In the genomic region with DNA sequence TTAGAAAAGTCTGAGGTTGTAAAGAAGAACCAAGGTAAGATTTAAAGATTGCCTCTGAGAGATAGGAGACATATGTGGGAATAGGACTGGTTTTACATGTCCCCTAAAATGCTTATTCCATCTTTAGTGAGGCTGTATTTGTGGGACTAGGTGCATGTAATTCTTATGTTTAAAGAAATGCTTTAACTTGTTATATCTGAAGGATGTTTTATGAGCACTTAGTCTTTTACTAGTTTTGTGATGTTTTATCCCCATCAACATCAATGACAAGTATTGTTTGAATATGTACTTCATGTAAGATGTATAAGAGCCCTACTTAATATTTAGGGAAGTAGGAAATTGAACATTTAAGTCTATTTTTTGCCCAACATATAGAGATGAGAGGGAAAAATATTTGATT, we compare ENCODE assay signal across 19 cellular contexts. TPM values are rescaled to one million over a fixed set of nuclear protein-coding genes. Genes with fewer than 3 reads are reported as not detected.
A peak's percentile ranks its signal among the peaks of the same experiment; 100 is the strongest.
DNase-seq lines count a peak whose midpoint lies in the region; TF ChIP-seq lines count a peak whose summit lies in the region.
"Had no signal": no experiment of that assay in that cellular context is flagged by ENCODE, and none has a peak within 500 bp of the region (broad histone marks: within the 10 kb centered on the region; RNA-seq: fewer than 3 reads in every experiment).

No MANE protein-coding gene starts in this region.

- H2AFZ ChIP-seq in OCI-LY3 (ENCODE audit: low read depth, low read length) (no peak overlapping the region), osteoblast (ENCODE audit: low read length) (no peak overlapping the region)

- H3K4me1 ChIP-seq in OCI-LY3 (ENCODE audit: low read length): peaks cover 40% of the 10 kb centered on the region
- H3K4me1 ChIP-seq in adrenal gland (replicated peaks in 1 of 2): peaks cover 42 to 75% of the 10 kb centered on the region in 2 donors
- peaks cover 22% of the 10 kb centered on the region for H3K4me1 ChIP-seq in osteoblast (ENCODE audit: insufficient read depth, low read length)

- H3K27me3 ChIP-seq in OCI-LY3 (ENCODE audit: low read depth, low read length) (peaks cover 6% of the 10 kb centered on the region), adrenal gland (no peaks in the 10 kb centered on the region), osteoblast (ENCODE audit: insufficient read depth, low read length) (no peaks in the 10 kb centered on the region)
- H3K27me3 ChIP-seq: testis had no signal

- no peak overlapping the region for H3K9ac ChIP-seq in OCI-LY3 (ENCODE audit: low read length)

- no peaks in the 10 kb centered on the region for H3K79me2 ChIP-seq in OCI-LY3 (ENCODE audit: low read length)
- H3K79me2 ChIP-seq in osteoblast (ENCODE audit: insufficient read depth, low read length): peaks cover 80% of the 10 kb centered on the region

- no peaks in the 10 kb centered on the region for H3K36me3 Mint-ChIP-seq in activated naive CD4-positive, alpha-beta T cell treated with anti-CD3 and anti-CD28 coated beads, Interleukin-2, amount 50 U/mL, for 24 hours

- no peak for TF ChIP-seq POLR2A in adrenal gland (IDR thresholded peaks at IDR 0.05)

- no peaks in the 10 kb centered on the region for H3K9me3 ChIP-seq in OCI-LY3 (ENCODE audit: insufficient read depth, low read length)
- no peaks in the 10 kb centered on the region for H3K9me3 ChIP-seq in adrenal gland (replicated peaks in 1 of 3)
- no peaks in the 10 kb centered on the region for H3K9me3 ChIP-seq in osteoblast (ENCODE audit: low read depth, low read length)
- H3K9me3 ChIP-seq: lower lobe of right lung, testis had no signal

- H3K9me3 Mint-ChIP-seq in activated naive CD4-positive, alpha-beta T cell treated with anti-CD3 and anti-CD28 coated beads, Interleukin-2, amount 50 U/mL, for 24 hours: no peaks in the 10 kb centered on the region
- H3K9me3 Mint-ChIP-seq: brain, nephron had no signal

- no peaks in the 10 kb centered on the region for H3K27me3 Mint-ChIP-seq in activated naive CD4-positive, alpha-beta T cell treated with anti-CD3 and anti-CD28 coated beads, Interleukin-2, amount 50 U/mL, for 24 hours
- H3K27me3 Mint-ChIP-seq: brain had no signal

- H3K4me3 ChIP-seq in OCI-LY3 (ENCODE audit: low read length) (no peak overlapping the region), adrenal gland (peak overlapping the region in 1 of 4 donors; percentile 44), osteoblast (ENCODE audit: insufficient read depth, low read length) (no peak overlapping the region)
- H3K4me3 ChIP-seq: lower lobe of right lung, testis had no signal

- intact Hi-C loops in adrenal gland (cut with DNase I): no loop called here

- H3K4me2 ChIP-seq in OCI-LY3 (ENCODE audit: low read length) (0 out of 2 replicates have a peak overlapping the region, but pooled peaks have one; percentile 20), osteoblast (ENCODE audit: insufficient read depth, low read length) (no peak overlapping the region)

- H4K20me1 ChIP-seq in OCI-LY3 (ENCODE audit: insufficient read depth, low read length) (no peaks in the 10 kb centered on the region), osteoblast (ENCODE audit: insufficient read depth, low read length) (peaks cover 3% of the 10 kb centered on the region)

- TF ChIP-seq CTCF in OCI-LY3 (IDR thresholded peaks at IDR 0.05; ENCODE audit: low read depth, low read length) (no peak), adrenal gland (IDR thresholded peaks at IDR 0.05) (no peak), osteoblast (IDR thresholded peaks at IDR 0.05; ENCODE audit: extremely low read depth, low read depth, low read length) (no peak)

- H3K36me3 ChIP-seq in OCI-LY3 (replicated peaks; ENCODE audit: low read depth, low read length) (no peaks in the 10 kb centered on the region), adrenal gland (replicated peaks in 1 of 2) (no peaks in the 10 kb centered on the region), osteoblast (ENCODE audit: insufficient read depth, low read length) (no peaks in the 10 kb centered on the region)
- H3K36me3 ChIP-seq: lower lobe of right lung had no signal

- H3K27ac ChIP-seq in OCI-LY3 (ENCODE audit: low read length) (no peak overlapping the region), adrenal gland (peak overlapping the region; percentile 49 to 95 (median 80)), osteoblast (ENCODE audit: low read depth, low read length) (peak overlapping the region; percentile 54)
- H3K27ac ChIP-seq: lower lobe of right lung, testis had no signal

- no peak overlapping the region for H3K27ac Mint-ChIP-seq in activated naive CD4-positive, alpha-beta T cell treated with anti-CD3 and anti-CD28 coated beads, Interleukin-2, amount 50 U/mL, for 24 hours
- H3K27ac Mint-ChIP-seq: brain, nephron had no signal

- no peak for DNase-seq in activated naive CD4-positive, alpha-beta T cell treated with anti-CD3 and anti-CD28 coated beads, Interleukin-2, amount 50 U/mL, for 16 hours
- DNase-seq in adrenal gland (no peak), osteoblast (ENCODE audit: insufficient read length, low spot score, missing footprints) (peak; percentile 39), HT-29 (ENCODE audit: low spot score) (no peak)
- DNase-seq in stimulated activated CD4-positive, alpha-beta T cell treated with anti-CD3 and anti-CD28 coated beads, Interleukin-2, amount 100 ng/mL, for 24 hours: no peak
- no peak for DNase-seq in stimulated activated CD4-positive, alpha-beta T cell treated with anti-CD3 and anti-CD28 coated beads, Interleukin-4, amount 100 ng/mL, for 24 hours
- DNase-seq: activated CD4-positive, CD25-positive, alpha-beta regulatory T cell; DMS 273 treated with DMSO at 0.1 percent for 48 hours; effector CD8-positive, alpha-beta T cell; foreskin fibroblast; HCEC 1CT; lower lobe of right lung; NCI-H510A treated with DMSO at 0.1 percent for 48 hours; testis had no signal

- H3K4me3 Mint-ChIP-seq in activated naive CD4-positive, alpha-beta T cell treated with anti-CD3 and anti-CD28 coated beads, Interleukin-2, amount 50 U/mL, for 24 hours: peak overlapping the region; percentile 8
- H3K4me3 Mint-ChIP-seq: brain, nephron had no signal

- peaks cover 28% of the 10 kb centered on the region for H3K4me1 Mint-ChIP-seq in activated naive CD4-positive, alpha-beta T cell treated with anti-CD3 and anti-CD28 coated beads, Interleukin-2, amount 50 U/mL, for 24 hours

RNA-seq across cellular contexts. Expression of a gene that starts 24.7 kb away (rescaled TPM):
- total RNA-seq in adrenal gland (1,000 to 10,000 TPM in 1 of 8 donors, 100 to 1,000 TPM in 7; 178 to 1,898 (median 285) TPM), osteoblast (15.2 and 16.8 TPM in 2 replicates)
- polyA plus RNA-seq in adrenal gland: 100 to 1,000 TPM; 101 to 721 (median 114) TPM
- 83.4 and 92.4 TPM in 2 replicates for total RNA-seq in HT-29 (2014; rRNA removed; shearing (Covaris generic))
- total RNA-seq: HepG2 had no signal
